In genomic region chr3:71652786-71653419, GRCh38 we compare ENCODE assay signal across 9 cellular contexts.
DNase-seq lines count a peak whose midpoint lies in the region; ATAC-seq, FAIRE-seq and TF ChIP-seq lines count a peak whose summit lies in the region.
"Had no signal": no experiment of that assay in that cellular context is flagged by ENCODE, and none has a peak within 500 bp of the region (broad histone marks: within the 10 kb centered on the region; RNA-seq: fewer than 3 reads in every experiment).

No MANE protein-coding gene starts in this region.

- H3K9ac ChIP-seq in endodermal cell (ENCODE audit: extremely low read depth, low read length, poor library complexity, severe bottlenecking): no peak overlapping the region
- no peak overlapping the region for H3K9ac ChIP-seq in mesendoderm (ENCODE audit: low read length)

- ATAC-seq in GM19395 (IDR thresholded peaks at IDR 0.05; ENCODE audit: unreplicated experiment): no peak

- H3K4me2 ChIP-seq in mesendoderm (ENCODE audit: low read length): no peak overlapping the region

- H2BK15ac ChIP-seq in mesendoderm (replicated peaks; ENCODE audit: low read depth): no peak overlapping the region

- peaks cover 7% of the 10 kb centered on the region for H3K4me1 Mint-ChIP-seq in activated T-cell treated with anti-CD3 and anti-CD28 coated beads, Interleukin-2, amount 50 U/mL, for 24 hours (ENCODE audit: low read depth)
- peaks cover 26% of the 10 kb centered on the region for H3K4me1 Mint-ChIP-seq in endodermal cell

- H3K18ac ChIP-seq in mesendoderm (ENCODE audit: low read length): no peak overlapping the region

- no peak overlapping the region for H2BK120ac ChIP-seq in mesendoderm (ENCODE audit: low read depth, low read length)

- H4K5ac ChIP-seq in mesendoderm (ENCODE audit: low read length): no peak overlapping the region

- H3K9me3 ChIP-seq in endodermal cell (ENCODE audit: control insufficient read depth, low read length): no peaks in the 10 kb centered on the region

- no peak overlapping the region for H3K4ac ChIP-seq in mesendoderm (ENCODE audit: low read depth, low read length)

- H3K4me1 ChIP-seq in endodermal cell (ENCODE audit: control insufficient read depth, insufficient read depth, low read length) (no peaks in the 10 kb centered on the region), mesendoderm (ENCODE audit: control insufficient read depth, low read depth, low read length) (no peaks in the 10 kb centered on the region)

- FAIRE-seq in urothelium cell line (lab: Jason Lieb, UNC): peak; percentile 65

- no peaks in the 10 kb centered on the region for H3K36me3 Mint-ChIP-seq in activated T-cell treated with anti-CD3 and anti-CD28 coated beads, Interleukin-2, amount 50 U/mL, for 24 hours (ENCODE audit: low read depth)
- H3K36me3 Mint-ChIP-seq in endodermal cell (ENCODE audit: low read depth): no peaks in the 10 kb centered on the region
- H3K36me3 Mint-ChIP-seq: activated naive CD4-positive, alpha-beta T cell treated with anti-CD3 and anti-CD28 coated beads, Interleukin-2, amount 50 U/mL, for 24 hours had no signal

- H4K8ac ChIP-seq in mesendoderm (ENCODE audit: low read depth, low read length): no peak overlapping the region

- no peak overlapping the region for H3K23ac ChIP-seq in mesendoderm (ENCODE audit: low read length)

- no peak overlapping the region for H3K4me3 ChIP-seq in endodermal cell (ENCODE audit: low read length)
- H3K4me3 ChIP-seq in mesendoderm (ENCODE audit: low read length): no peak overlapping the region

- no peak overlapping the region for H3K27ac Mint-ChIP-seq in activated T-cell treated with anti-CD3 and anti-CD28 coated beads, Interleukin-2, amount 50 U/mL, for 24 hours
- no peak overlapping the region for H3K27ac Mint-ChIP-seq in endodermal cell
- H3K27ac Mint-ChIP-seq: activated naive CD4-positive, alpha-beta T cell treated with anti-CD3 and anti-CD28 coated beads, Interleukin-2, amount 50 U/mL, for 24 hours had no signal

- H3K56ac ChIP-seq in mesendoderm (ENCODE audit: low read length): peak overlapping the region; percentile 22

- H2AK5ac ChIP-seq in mesendoderm (ENCODE audit: low read length): no peak overlapping the region

- H2BK5ac ChIP-seq in mesendoderm (ENCODE audit: low read length): no peak overlapping the region

- H3K27ac ChIP-seq in endodermal cell (ENCODE audit: low read depth, low read length) (no peak overlapping the region), mesendoderm (ENCODE audit: low read depth, low read length) (no peak overlapping the region)

- H3K79me1 ChIP-seq in mesendoderm (ENCODE audit: low read length): no peaks in the 10 kb centered on the region

- DNase-seq in activated T-cell treated with anti-CD3 and anti-CD28 coated beads for 24 hours (ENCODE audit: low read depth) (peak; percentile 3), Kasumi-1 (lab: John Stamatoyannopoulos, UW) (peak; percentile 72 to 83), SHP77 (lab: John Stamatoyannopoulos, UW) (peak; percentile 61 to 76), endodermal cell (peak; percentile 65), mesendoderm (peak; percentile 72), urothelium cell line (ENCODE audit: low spot score) (peak; percentile 71)
- no peak for DNase-seq in activated T-cell treated with anti-CD3 and anti-CD28 coated beads, Interleukin-2, amount 50 U/mL, for 24 hours

- H3K4me3 Mint-ChIP-seq in activated T-cell treated with anti-CD3 and anti-CD28 coated beads, Interleukin-2, amount 50 U/mL, for 24 hours: no peak overlapping the region
- no peak overlapping the region for H3K4me3 Mint-ChIP-seq in endodermal cell
- H3K4me3 Mint-ChIP-seq: activated naive CD4-positive, alpha-beta T cell treated with anti-CD3 and anti-CD28 coated beads, Interleukin-2, amount 50 U/mL, for 24 hours had no signal

- H3K36me3 ChIP-seq in endodermal cell (ENCODE audit: control insufficient read depth, insufficient read depth, low read length) (no peaks in the 10 kb centered on the region), mesendoderm (ENCODE audit: control insufficient read depth, insufficient read depth, low read length) (no peaks in the 10 kb centered on the region)

- 49 to 58% methylated on average over 11 to 14 of the region's 14 CpGs for WGBS in endodermal cell (ENCODE audit: insufficient coverage in 1 of 2, insufficient read length in 1 of 2), 2 experiments
- no CpG with 5 or more reads among the region's 14 CpGs for WGBS in mesendoderm (ENCODE audit: extremely low coverage, insufficient coverage, low lambda C conversion rate)

- H3K79me2 ChIP-seq in mesendoderm (ENCODE audit: control insufficient read depth, insufficient read depth, low read length): no peaks in the 10 kb centered on the region

- no peaks in the 10 kb centered on the region for H3K9me3 Mint-ChIP-seq in activated T-cell treated with anti-CD3 and anti-CD28 coated beads, Interleukin-2, amount 50 U/mL, for 24 hours
- H3K9me3 Mint-ChIP-seq in endodermal cell: no peaks in the 10 kb centered on the region
- H3K9me3 Mint-ChIP-seq: activated naive CD4-positive, alpha-beta T cell treated with anti-CD3 and anti-CD28 coated beads, Interleukin-2, amount 50 U/mL, for 24 hours had no signal

- H3K27me3 ChIP-seq in endodermal cell (ENCODE audit: control insufficient read depth, insufficient read depth, low read length, poor library complexity, severe bottlenecking) (no peaks in the 10 kb centered on the region), mesendoderm (ENCODE audit: insufficient read depth, low read length, poor library complexity) (no peaks in the 10 kb centered on the region)

- TF ChIP-seq CTCF in endodermal cell (conservative IDR thresholded peaks at IDR 0.05): peak; percentile 75

- no peaks in the 10 kb centered on the region for H3K27me3 Mint-ChIP-seq in activated T-cell treated with anti-CD3 and anti-CD28 coated beads, Interleukin-2, amount 50 U/mL, for 24 hours
- no peaks in the 10 kb centered on the region for H3K27me3 Mint-ChIP-seq in endodermal cell (ENCODE audit: insufficient read depth)
- H3K27me3 Mint-ChIP-seq: activated naive CD4-positive, alpha-beta T cell treated with anti-CD3 and anti-CD28 coated beads, Interleukin-2, amount 50 U/mL, for 24 hours had no signal
